In genomic region chrX:136192135-136192534, GRCh38 we compare ENCODE assay signal across 17 cellular contexts. TPM values are rescaled to one million over a fixed set of nuclear protein-coding genes. Genes with fewer than 3 reads are reported as not detected.
DNase-seq lines count a peak whose midpoint lies in the region; ATAC-seq and TF ChIP-seq lines count a peak whose summit lies in the region.
"Had no signal": no experiment of that assay in that cellular context is flagged by ENCODE, and none has a peak within 500 bp of the region (broad histone marks: within the 10 kb centered on the region; RNA-seq: fewer than 3 reads in every experiment).

No MANE protein-coding gene starts in this region.

- 77% methylated on average over 2 of the region's 2 CpGs for WGBS in right cardiac atrium
- WGBS in transverse colon (ENCODE audit: low coverage in 1 of 2), 2 donors: 67 to 72% methylated on average over 1 to 2 of the region's 2 CpGs

- H3K4me2 ChIP-seq in osteoblast (ENCODE audit: insufficient read depth, low read length): peak overlapping the region; percentile 28

- no peak for TF ChIP-seq POLR2A in transverse colon (IDR thresholded peaks at IDR 0.05)

- peaks cover 3% of the 10 kb centered on the region in 2 donors for H3K36me3 Mint-ChIP-seq in stimulated activated naive B cell treated with anti-CD40 and anti-IgM and Interleukin-4, amounts not matched to agents 10 μg/mL and 1 μg/mL and 100 μg/mL, for 72 hours
- H3K36me3 Mint-ChIP-seq: WTC11 had no signal

- no peak overlapping the region for H3K27ac Mint-ChIP-seq in stimulated activated naive B cell treated with anti-CD40 and anti-IgM and Interleukin-4, amounts not matched to agents 10 μg/mL and 1 μg/mL and 100 μg/mL, for 72 hours
- H3K27ac Mint-ChIP-seq: WTC11 had no signal

- in situ Hi-C loops in transverse colon (cut with MboI; ENCODE audit: low pct_ligation_motif_present in 1 of 4, low pct_unique_long_range_greater_than_20kb in 1 of 4, low sequenced_read_pairs in 3 of 4): no loop called here

- TF ChIP-seq CTCF in osteoblast (IDR thresholded peaks at IDR 0.05; ENCODE audit: extremely low read depth, low read depth, low read length) (no peak), transverse colon (IDR thresholded peaks at IDR 0.05) (no peak)

- H3K4me3 Mint-ChIP-seq in stimulated activated naive B cell treated with anti-CD40 and anti-IgM and Interleukin-4, amounts not matched to agents 10 μg/mL and 1 μg/mL and 100 μg/mL, for 72 hours: no peak overlapping the region
- H3K4me3 Mint-ChIP-seq: WTC11 had no signal

- peaks cover 23% of the 10 kb centered on the region for H3K4me1 ChIP-seq in right cardiac atrium (ENCODE audit: control insufficient read depth, insufficient read depth, low read length)
- H3K4me1 ChIP-seq in adipocyte (ENCODE audit: control insufficient read depth, insufficient read depth, low read length): peaks cover 61% of the 10 kb centered on the region
- H3K4me1 ChIP-seq in osteoblast (ENCODE audit: insufficient read depth, low read length): peaks cover 23% of the 10 kb centered on the region
- peaks cover 4 to 21% (median 7%) of the 10 kb centered on the region in 4 donors for H3K4me1 ChIP-seq in transverse colon
- H3K4me1 ChIP-seq: prostate gland had no signal

- no peaks in the 10 kb centered on the region for H3K79me2 ChIP-seq in osteoblast (ENCODE audit: insufficient read depth, low read length)

- peaks cover 0 to 7% of the 10 kb centered on the region in 2 donors for H3K27me3 Mint-ChIP-seq in stimulated activated naive B cell treated with anti-CD40 and anti-IgM and Interleukin-4, amounts not matched to agents 10 μg/mL and 1 μg/mL and 100 μg/mL, for 72 hours

- H2AFZ ChIP-seq in osteoblast (ENCODE audit: low read length): no peak overlapping the region

- H3K9me3 Mint-ChIP-seq in stimulated activated naive B cell treated with anti-CD40 and anti-IgM and Interleukin-4, amounts not matched to agents 10 μg/mL and 1 μg/mL and 100 μg/mL, for 72 hours: no peaks in the 10 kb centered on the region
- H3K9me3 Mint-ChIP-seq: WTC11 had no signal

- DNase-seq in right cardiac atrium (no peak), left ventricle myocardium superior (no peak), adipocyte (ENCODE audit: low read depth) (no peak), osteoblast (ENCODE audit: insufficient read length, low spot score, missing footprints) (no peak), transverse colon (no peak), amygdala (lab: John Stamatoyannopoulos, UW) (no peak)
- no peak for DNase-seq in stimulated activated naive B cell treated with anti-CD40 and anti-IgM and Interleukin-4, amounts not matched to agents 10 μg/mL and 1 μg/mL and 100 μg/mL, for 72 hours
- DNase-seq: dermis blood vessel endothelial cell, DMS 273 treated with DMSO at 0.1 percent for 48 hours, hypothalamus, left colon, NCI-H1694 treated with DMSO at 0.1 percent for 48 hours, NCI-H510A treated with DMSO at 0.1 percent for 48 hours, SW 1271 had no signal

- intact Hi-C loops in right cardiac atrium (cut with DNase I): no loop called here
- intact Hi-C loops in left ventricle myocardium superior (cut with micrococcal nuclease): no loop called here
- intact Hi-C loops in transverse colon (cut with DNase I; ENCODE audit: low total_unique reads): no loop called here

- H3K27ac ChIP-seq in right cardiac atrium (ENCODE audit: low read length): peak overlapping the region; percentile 27
- H3K27ac ChIP-seq in osteoblast (ENCODE audit: low read depth, low read length): peak overlapping the region; percentile 72
- peak overlapping the region; percentile 77 to 82 (median 80) for H3K27ac ChIP-seq in transverse colon
- H3K27ac ChIP-seq: prostate gland had no signal

- no peak for TF ChIP-seq EP300 in transverse colon (IDR thresholded peaks at IDR 0.05; ENCODE audit: low read depth)

- ATAC-seq in right cardiac atrium: no peak
- no peak for ATAC-seq in left ventricle myocardium superior
- no peak for ATAC-seq in stimulated activated naive B cell treated with anti-CD40 and anti-IgM and Interleukin-4, amounts not matched to agents 10 μg/mL and 1 μg/mL and 100 μg/mL, for 72 hours (replicated peaks)
- ATAC-seq in GM19467 (IDR thresholded peaks at IDR 0.05; ENCODE audit: unreplicated experiment): no peak
- ATAC-seq: left colon, WTC11 had no signal

- H3K9me3 ChIP-seq in right cardiac atrium (ENCODE audit: control insufficient read depth, low read length) (no peaks in the 10 kb centered on the region), adipocyte (ENCODE audit: control insufficient read depth, low read length) (no peaks in the 10 kb centered on the region), osteoblast (ENCODE audit: low read depth, low read length) (no peaks in the 10 kb centered on the region), transverse colon (no peaks in the 10 kb centered on the region)
- H3K9me3 ChIP-seq: prostate gland had no signal

- H3K9ac ChIP-seq in adipocyte (ENCODE audit: low read length): peak overlapping the region; percentile 43

- H3K4me3 ChIP-seq in right cardiac atrium (ENCODE audit: low read length) (no peak overlapping the region), adipocyte (ENCODE audit: low read length) (peak overlapping the region; percentile 2), osteoblast (ENCODE audit: insufficient read depth, low read length) (no peak overlapping the region), transverse colon (no peak overlapping the region)
- H3K4me3 ChIP-seq: prostate gland had no signal

- H3K4me1 Mint-ChIP-seq in stimulated activated naive B cell treated with anti-CD40 and anti-IgM and Interleukin-4, amounts not matched to agents 10 μg/mL and 1 μg/mL and 100 μg/mL, for 72 hours: peaks cover 11 to 32% of the 10 kb centered on the region in 2 donors
- H3K4me1 Mint-ChIP-seq: WTC11 had no signal

- H3K27me3 ChIP-seq in right cardiac atrium (ENCODE audit: control insufficient read depth, insufficient read depth): no peaks in the 10 kb centered on the region
- no peaks in the 10 kb centered on the region for H3K27me3 ChIP-seq in adipocyte (replicated peaks; ENCODE audit: control insufficient read depth, insufficient read depth, low read length)
- H3K27me3 ChIP-seq in osteoblast (ENCODE audit: insufficient read depth, low read length): no peaks in the 10 kb centered on the region
- no peaks in the 10 kb centered on the region for H3K27me3 ChIP-seq in transverse colon

- H3K36me3 ChIP-seq in adipocyte (ENCODE audit: control insufficient read depth, insufficient read depth, low read length, severe bottlenecking) (peaks cover 19% of the 10 kb centered on the region), osteoblast (ENCODE audit: insufficient read depth, low read length) (no peaks in the 10 kb centered on the region), transverse colon (no peaks in the 10 kb centered on the region)
- H3K36me3 ChIP-seq: prostate gland had no signal

- no peaks in the 10 kb centered on the region for H4K20me1 ChIP-seq in osteoblast (ENCODE audit: insufficient read depth, low read length)

RNA-seq across cellular contexts. Expression of gene FHL1, which starts 44.8 kb away (rescaled TPM):
- total RNA-seq in right cardiac atrium: 100 to 1,000 TPM; 255 to 871 (median 312) TPM
- 442 TPM for polyA plus RNA-seq in right cardiac atrium
- total RNA-seq in left ventricle myocardium superior: 772 TPM
- 51.8 and 68.7 TPM in 2 replicates for total RNA-seq in osteoblast
- 100 to 1,000 TPM; 139 to 617 (median 162) TPM for total RNA-seq in transverse colon

RNA-seq across cellular contexts. Expression of gene MAP7D3, which starts 59.1 kb away (rescaled TPM):
- 10 to 100 TPM in 3 of 4 donors, 1 to 10 TPM in 1; 8.7 to 13.8 (median 12.0) TPM for total RNA-seq in right cardiac atrium
- 5.9 TPM for polyA plus RNA-seq in right cardiac atrium
- 10.8 TPM for total RNA-seq in left ventricle myocardium superior
- total RNA-seq in osteoblast: 19.2 and 23.6 TPM in 2 replicates
- total RNA-seq in transverse colon: 10 to 100 TPM in 1 of 4 donors, 1 to 10 TPM in 3; 2.2 to 10.9 (median 5.2) TPM

Comparison
In these comparisons a context has a peak if more than half of its experiments do, and no peak if none do; other contexts are left out.
1. H3K27ac ChIP-seq: peak in every context shown above with its lines; median percentile 80 in transverse colon; 72 in osteoblast; 27 in right cardiac atrium.